In genomic region chr7:74043523-74043951, GRCh38 we compare ENCODE assay signal across 1 cellular context.
TF ChIP-seq lines count a peak whose summit lies in the region.

No MANE protein-coding gene starts in this region.

TF ChIP-seq in SK-N-SH, 30 proteins besides CTCF, POLR2A, EP300 and RAD21 (continued from another document):
- no peak for TF ChIP-seq REST (IDR thresholded peaks at IDR 0.05; ENCODE audit: low read depth, low read length)
- no peak for TF ChIP-seq TEAD4 (IDR thresholded peaks at IDR 0.05; ENCODE audit: borderline replicate concordance, insufficient read depth)
- TF ChIP-seq MEF2A (IDR thresholded peaks at IDR 0.05; ENCODE audit: borderline replicate concordance, low read depth), result no peak
- peak; percentile 69 for TF ChIP-seq MXI1 (IDR thresholded peaks at IDR 0.05; ENCODE audit: low read depth, low read length)
- no peak for TF ChIP-seq SIN3A (IDR thresholded peaks at IDR 0.05; ENCODE audit: borderline replicate concordance, low read depth, low read length)
- TF ChIP-seq USF2 (IDR thresholded peaks at IDR 0.05; ENCODE audit: borderline replicate concordance, low read depth, low read length), result no peak
- TF ChIP-seq TAF1 (IDR thresholded peaks at IDR 0.05; ENCODE audit: borderline replicate concordance, low read depth, low read length), result 0 out of 2 replicates have a peak, but pooled peaks have one; percentile 49
- no peak for TF ChIP-seq GABPA (IDR thresholded peaks at IDR 0.05; ENCODE audit: low read depth)
- no peak for TF ChIP-seq RXRA (IDR thresholded peaks at IDR 0.05; ENCODE audit: borderline replicate concordance, low read depth)
- TF ChIP-seq CHD2 (IDR thresholded peaks at IDR 0.05; ENCODE audit: low read length, partially characterized antibody), result peak; percentile 76
- no peak for TF ChIP-seq USF1 (IDR thresholded peaks at IDR 0.05; ENCODE audit: borderline replicate concordance, low read depth)
- TF ChIP-seq PBX3 (IDR thresholded peaks at IDR 0.05), result no peak; the same call in 1 of the 2 replicates
TF ChIP-seq in SK-N-SH: peak in this region for 9.
